In the genomic region with DNA sequence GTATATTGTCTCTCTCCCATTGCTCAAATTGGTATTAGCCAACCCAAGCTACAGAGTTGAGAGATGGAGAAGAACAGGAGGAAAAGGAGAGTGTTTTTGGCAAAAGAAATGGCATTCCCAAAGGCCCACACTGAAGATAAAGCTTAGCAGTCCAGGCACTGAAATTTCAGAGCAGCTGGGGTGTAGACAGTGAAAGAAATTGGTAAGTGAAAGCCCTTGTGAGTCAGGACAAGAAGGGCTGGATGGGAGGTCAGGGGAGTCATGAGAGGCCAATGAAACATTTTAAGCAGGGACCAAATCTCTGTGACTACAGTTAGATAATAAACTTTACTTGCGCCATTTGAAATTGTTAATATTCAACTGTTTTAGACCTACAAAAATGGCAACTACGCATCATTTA, we compare ENCODE assay signal across 20 cellular contexts.
"Had no signal": no experiment of that assay in that cellular context is flagged by ENCODE, and none has a peak within 500 bp of the region (broad histone marks: within the 10 kb centered on the region; RNA-seq: fewer than 3 reads in every experiment).

No MANE protein-coding gene starts in this region.

- H3K4me3 ChIP-seq: MG63, SJSA1 had no signal

- H3K27me3 Mint-ChIP-seq: activated CD8-positive, alpha-beta T cell treated with anti-CD3 and anti-CD28 coated beads for 36 hours had no signal

- H3K4me2 ChIP-seq: KMS-11 had no signal

- H3K9me3 Mint-ChIP-seq: activated CD8-positive, alpha-beta T cell treated with anti-CD3 and anti-CD28 coated beads for 36 hours; activated naive CD4-positive, alpha-beta T cell treated with anti-CD3 and anti-CD28 coated beads, Interleukin-2, amount 50 U/mL, for 24 hours; activated T-cell treated with anti-CD3 and anti-CD28 coated beads, Interleukin-2, amount 50 U/mL, for 72 hours; activated T-helper 2 cell treated with anti-CD3 and anti-CD28 coated beads, Interferon-gamma antibody, Interleukin-2, Interleukin-4, amounts not matched to agents 10 μg/mL and 5 μg/mL and 100 μg/mL, durations not matched to agents 14 hours and 24 hours and 36 hours; T-helper 1 cell treated with Interleukin-12 subunit alpha and Interleukin-12 subunit beta and Interleukin-4 antibody, amounts not matched to agents 30 μg/mL and 1 μg/mL, for 36 hours had no signal

- H3K9me3 ChIP-seq: MG63, SJSA1 had no signal

- DNase-seq: activated CD4-positive, alpha-beta T cell treated with anti-CD3 and anti-CD28 coated beads for 4 hours; activated CD8-positive, alpha-beta memory T cell treated with anti-CD3 and anti-CD28 coated beads, Interleukin-2, amount 50 U/mL, for 4 hours; activated CD8-positive, alpha-beta T cell treated with anti-CD3 and anti-CD28 coated beads for 36 hours; activated T-cell treated with anti-CD3 and anti-CD28 coated beads, Interleukin-2, amount 50 U/mL, for 72 hours; aorta; MG63; NCI-H1105; NCI-H1436; NCI-H1694 treated with DMSO at 0.1 percent for 48 hours; NCI-H2029 treated with DMSO at 0.1 percent for 48 hours; NCI-H345; NCI-H510A; NCI-H526 treated with DMSO at 0.1 percent for 48 hours; NCI-H82 had no signal

- H3K9ac ChIP-seq: KMS-11 had no signal

- H3K4me3 Mint-ChIP-seq: activated CD8-positive, alpha-beta T cell treated with anti-CD3 and anti-CD28 coated beads for 36 hours; activated naive CD4-positive, alpha-beta T cell treated with anti-CD3 and anti-CD28 coated beads, Interleukin-2, amount 50 U/mL, for 24 hours; activated T-cell treated with anti-CD3 and anti-CD28 coated beads, Interleukin-2, amount 50 U/mL, for 72 hours; T-helper 1 cell treated with Interleukin-12 subunit alpha and Interleukin-12 subunit beta and Interleukin-4 antibody, amounts not matched to agents 30 μg/mL and 1 μg/mL, for 36 hours had no signal

- H3K36me3 Mint-ChIP-seq: activated naive CD4-positive, alpha-beta T cell treated with anti-CD3 and anti-CD28 coated beads, Interleukin-2, amount 50 U/mL, for 24 hours had no signal

- H3K4me1 Mint-ChIP-seq: activated naive CD4-positive, alpha-beta T cell treated with anti-CD3 and anti-CD28 coated beads, Interleukin-2, amount 50 U/mL, for 24 hours had no signal

- ATAC-seq: activated CD4-positive, CD25-positive, alpha-beta regulatory T cell treated with anti-CD3 and anti-CD28 coated beads, Interleukin-2, amount 50 U/mL, for 24 hours; activated CD8-positive, alpha-beta T cell treated with anti-CD3 and anti-CD28 coated beads for 36 hours; activated T-cell treated with anti-CD3 and anti-CD28 coated beads, Interleukin-2, amount 50 U/mL, for 72 hours had no signal

- H3K27ac Mint-ChIP-seq: activated CD8-positive, alpha-beta T cell treated with anti-CD3 and anti-CD28 coated beads for 36 hours; activated naive CD4-positive, alpha-beta T cell treated with anti-CD3 and anti-CD28 coated beads, Interleukin-2, amount 50 U/mL, for 24 hours; activated T-cell treated with anti-CD3 and anti-CD28 coated beads, Interleukin-2, amount 50 U/mL, for 72 hours; activated T-helper 2 cell treated with anti-CD3 and anti-CD28 coated beads, Interferon-gamma antibody, Interleukin-2, Interleukin-4, amounts not matched to agents 10 μg/mL and 5 μg/mL and 100 μg/mL, durations not matched to agents 14 hours and 24 hours and 36 hours; T-helper 1 cell treated with Interleukin-12 subunit alpha and Interleukin-12 subunit beta and Interleukin-4 antibody, amounts not matched to agents 30 μg/mL and 1 μg/mL, for 36 hours had no signal

- H3K27me3 ChIP-seq: MG63, SJSA1 had no signal

- H3K36me3 ChIP-seq: MG63, SJSA1 had no signal

- H3K4me1 ChIP-seq: SJSA1 had no signal

- H3K27ac ChIP-seq: KMS-11, SJSA1 had no signal
